In genomic region chr15:82749951-82750830, GRCh38 we compare ENCODE assay signal across 8 cellular contexts. TPM values are rescaled to one million over a fixed set of nuclear protein-coding genes. Genes with fewer than 3 reads are reported as not detected.
DNase-seq lines count a peak whose midpoint lies in the region; ATAC-seq and TF ChIP-seq lines count a peak whose summit lies in the region.

No MANE protein-coding gene starts in this region.

- DNase-seq in GM23248 (peak; percentile 98), Kasumi-1 (lab: John Stamatoyannopoulos, UW) (peak; percentile 95 to 97), RKO (ENCODE audit: low spot score) (peak; percentile 96), fibroblast of gingiva (ENCODE audit: low read depth) (peak; percentile 91), naive B cell (peak; percentile 73)
- DNase-seq in activated T-helper 1 cell treated with anti-CD3 and anti-CD28 coated beads, Interleukin-2, amount 50 U/mL, for 16 hours (ENCODE audit: low read depth in 1 of 2, low spot score in 1 of 2) = peak; percentile 68 to 72
- DNase-seq in stimulated activated effector memory CD8-positive, alpha-beta T cell treated with anti-CD3 and anti-CD28 coated beads, Interleukin-12 subunit alpha, Interleukin-12 subunit beta, amount 100 ng/mL, for 72 hours (ENCODE audit: low spot score in 2 of 2) = peak; percentile 67 to 91

- TF ChIP-seq CTCF in DOHH2 (IDR thresholded peaks at IDR 0.05; ENCODE audit: low read depth, low read length, poor library complexity, severe bottlenecking) = no peak

- in situ Hi-C loops in GM23248 (cut with MboI) = no loop called here

- H3K9me3 ChIP-seq in DOHH2 (ENCODE audit: control insufficient read depth, insufficient read depth, low read length) = no peaks in the 10 kb centered on the region
- no peaks in the 10 kb centered on the region for H3K9me3 ChIP-seq in GM23248 (ENCODE audit: low read depth)

- WGBS in GM23248 (ENCODE audit: low coverage in 1 of 2, low lambda C conversion rate in 2 of 2, missing lambda C conversion rate in 2 of 2), 2 experiments = 1 to 2% methylated on average over 47 of the region's 47 CpGs

- ATAC-seq in naive B cell (ENCODE audit: low read depth in 2 of 2) = peak; percentile 92 to 93
- ATAC-seq in stimulated activated effector memory CD8-positive, alpha-beta T cell treated with anti-CD3 and anti-CD28 coated beads, Interleukin-12 subunit alpha, Interleukin-12 subunit beta, amount 100 ng/mL, for 72 hours = peak; percentile 96

- H3K9ac ChIP-seq in GM23248 = peak overlapping the region; percentile 89

- H4K20me1 ChIP-seq in DOHH2 (ENCODE audit: control insufficient read depth, insufficient read depth, low read depth, low read length) (peaks cover 27% of the 10 kb centered on the region), GM23248 (ENCODE audit: insufficient read depth) (no peaks in the 10 kb centered on the region)

- H3K27ac Mint-ChIP-seq in naive B cell = peak overlapping the region; percentile 87 to 97 (median 95)
- H3K27ac Mint-ChIP-seq in stimulated activated effector memory CD8-positive, alpha-beta T cell treated with anti-CD3 and anti-CD28 coated beads, Interleukin-12 subunit alpha, Interleukin-12 subunit beta, amount 100 ng/mL, for 72 hours = peak overlapping the region; percentile 95

- peak overlapping the region; percentile 91 to 100 (median 100) for H3K4me3 Mint-ChIP-seq in naive B cell
- peak overlapping the region; percentile 91 for H3K4me3 Mint-ChIP-seq in stimulated activated effector memory CD8-positive, alpha-beta T cell treated with anti-CD3 and anti-CD28 coated beads, Interleukin-12 subunit alpha, Interleukin-12 subunit beta, amount 100 ng/mL, for 72 hours

- no peaks in the 10 kb centered on the region for H3K27me3 ChIP-seq in DOHH2 (ENCODE audit: control insufficient read depth, low read length)
- no peaks in the 10 kb centered on the region for H3K27me3 ChIP-seq in GM23248 (replicated peaks; ENCODE audit: insufficient read depth)

- H3K36me3 Mint-ChIP-seq in naive B cell = peaks cover 13 to 26% of the 10 kb centered on the region in 2 donors
- peaks cover 54% of the 10 kb centered on the region for H3K36me3 Mint-ChIP-seq in stimulated activated effector memory CD8-positive, alpha-beta T cell treated with anti-CD3 and anti-CD28 coated beads, Interleukin-12 subunit alpha, Interleukin-12 subunit beta, amount 100 ng/mL, for 72 hours

- H3K27me3 Mint-ChIP-seq in naive B cell = no peaks in the 10 kb centered on the region

- H3K79me2 ChIP-seq in DOHH2 (ENCODE audit: control insufficient read depth, low read length) (peaks cover 64% of the 10 kb centered on the region), GM23248 (ENCODE audit: insufficient read depth) (peaks cover 56% of the 10 kb centered on the region)

- H3K4me1 ChIP-seq in DOHH2 (ENCODE audit: control insufficient read depth, low read length) = peaks cover 36% of the 10 kb centered on the region
- peaks cover 13% of the 10 kb centered on the region for H3K4me1 ChIP-seq in GM23248 (ENCODE audit: insufficient read depth)

- peaks cover 11% of the 10 kb centered on the region; the same call in 1 of the 2 replicates for H3F3A ChIP-seq in DOHH2 (ENCODE audit: control insufficient read depth, insufficient read depth)
- H3F3A ChIP-seq in GM23248 (ENCODE audit: insufficient read depth) = peaks cover 7% of the 10 kb centered on the region

- H2AFZ ChIP-seq in GM23248 = peak overlapping the region; percentile 92

- H3K36me3 ChIP-seq in DOHH2 (ENCODE audit: control insufficient read depth, low read length) (peaks cover 47% of the 10 kb centered on the region), GM23248 (ENCODE audit: low read depth) (peaks cover 14% of the 10 kb centered on the region)

- H3K4me1 Mint-ChIP-seq in naive B cell = peaks cover 37 to 55% (median 47%) of the 10 kb centered on the region in 3 donors
- peaks cover 47% of the 10 kb centered on the region for H3K4me1 Mint-ChIP-seq in stimulated activated effector memory CD8-positive, alpha-beta T cell treated with anti-CD3 and anti-CD28 coated beads, Interleukin-12 subunit alpha, Interleukin-12 subunit beta, amount 100 ng/mL, for 72 hours

- peaks cover 0 to 1% (median 0%) of the 10 kb centered on the region in 7 donors for H3K9me3 Mint-ChIP-seq in naive B cell
- H3K9me3 Mint-ChIP-seq in stimulated activated effector memory CD8-positive, alpha-beta T cell treated with anti-CD3 and anti-CD28 coated beads, Interleukin-12 subunit alpha, Interleukin-12 subunit beta, amount 100 ng/mL, for 72 hours = no peaks in the 10 kb centered on the region

- H3K4me3 ChIP-seq in DOHH2 (ENCODE audit: low read length) (peak overlapping the region; percentile 93), GM23248 (peak overlapping the region; percentile 89)

- H3K27ac ChIP-seq in DOHH2 (ENCODE audit: low read depth, low read length) (peak overlapping the region; percentile 49), GM23248 (peak overlapping the region; percentile 88)

- H3K4me2 ChIP-seq in DOHH2 (ENCODE audit: low read length) (peak overlapping the region; percentile 89), GM23248 (ENCODE audit: unreplicated experiment) (peak overlapping the region; percentile 91)

- no peaks in the 10 kb centered on the region for H3K9me2 ChIP-seq in DOHH2 (replicated peaks; ENCODE audit: control insufficient read depth, low read length)
- H3K9me2 ChIP-seq in GM23248 (ENCODE audit: insufficient read depth) = no peaks in the 10 kb centered on the region

RNA-seq across cellular contexts. Expression of gene AP3B2, which starts 40.5 kb away (rescaled TPM):
- 0.63 and 0.86 TPM in 2 replicates for total RNA-seq in GM23248 (2014; rRNA removed; shearing (Covaris generic))
- 0.89 and 2.0 TPM in 2 replicates for polyA plus RNA-seq in GM23248 (2016; fragmentation: Nextera tagmentation; extraction: Ambion mirVana)
- under 1 TPM in 1 of 6 donors, not detected in 5; 0.30 TPM for polyA plus RNA-seq in naive B cell (ENCODE audit: low read depth in 6 of 6)

RNA-seq across cellular contexts. Expression of gene FSD2, which starts 55.7 kb away (rescaled TPM):
- not detected in 2 replicates for total RNA-seq in GM23248 (2014; rRNA removed; shearing (Covaris generic))
- polyA plus RNA-seq in GM23248 (2016; fragmentation: Nextera tagmentation; extraction: Ambion mirVana) = 0.04 and 0.08 TPM in 2 replicates
- under 1 TPM in 1 of 6 donors, not detected in 5; 0.05 TPM for polyA plus RNA-seq in naive B cell (ENCODE audit: low read depth in 6 of 6)

RNA-seq across cellular contexts. Expression of gene WHAMM, which starts 59.2 kb away (rescaled TPM):
- 2.3 and 3.0 TPM in 2 replicates for total RNA-seq in GM23248 (2014; rRNA removed; shearing (Covaris generic))
- 3.4 and 3.6 TPM in 2 replicates for polyA plus RNA-seq in GM23248 (2016; fragmentation: Nextera tagmentation; extraction: Ambion mirVana)
- 1 to 10 TPM; 2.2 to 7.3 (median 5.1) TPM for polyA plus RNA-seq in naive B cell (ENCODE audit: low read depth in 6 of 6)

Comparison
In these comparisons a context has a peak if more than half of its experiments do, and no peak if none do; other contexts are left out.
1. Peak in every context shown above with its lines: DNase-seq, ATAC-seq, H3K4me3 ChIP-seq and H3K27ac ChIP-seq.